1 cellular context compared by ENCODE assay signal in genomic region chr11:33724644-33725035, GRCh38.
TF ChIP-seq lines count a peak whose summit lies in the region.

No MANE protein-coding gene starts in this region.

TF ChIP-seq in GM12878, 131 proteins besides CTCF, POLR2A, EP300 and RAD21:
- TF ChIP-seq BACH1 (IDR thresholded peaks at IDR 0.05; ENCODE audit: borderline replicate concordance) (no peak), ZZZ3 (IDR thresholded peaks at IDR 0.05; ENCODE audit: control insufficient read depth, insufficient read length, low read depth) (no peak), SP1 (IDR thresholded peaks at IDR 0.05; ENCODE audit: low read depth, low read length) (no peak), EZH2 (IDR thresholded peaks at IDR 0.05; ENCODE audit: borderline replicate concordance, control insufficient read depth, low read depth, low read length) (no peak), KAT2A (conservative IDR thresholded peaks at IDR 0.05; ENCODE audit: control insufficient read depth, low read depth, low read length) (no peak), NFYA (IDR thresholded peaks at IDR 0.05; ENCODE audit: borderline replicate concordance, low read depth, low read length) (no peak), YY1 (IDR thresholded peaks at IDR 0.05; ENCODE audit: low read depth, low read length) (no peak), SREBF1 (IDR thresholded peaks at IDR 0.05; ENCODE audit: low read length) (no peak), TCF3 (IDR thresholded peaks at IDR 0.05; ENCODE audit: borderline replicate concordance, insufficient read depth, low read depth, low read length) (no peak), IRF3 (IDR thresholded peaks at IDR 0.05) (no peak), MYC (IDR thresholded peaks at IDR 0.05; ENCODE audit: insufficient read depth, insufficient read length, insufficient replicate concordance, low read length, severe bottlenecking) (no peak), LARP7 (IDR thresholded peaks at IDR 0.05) (no peak), ZNF592 (IDR thresholded peaks at IDR 0.05) (no peak), KDM1A (IDR thresholded peaks at IDR 0.05; ENCODE audit: borderline replicate concordance) (no peak), CEBPZ (IDR thresholded peaks at IDR 0.05; ENCODE audit: low read depth, low read length) (no peak), ZNF274 (IDR thresholded peaks at IDR 0.05; ENCODE audit: insufficient read depth, insufficient read length) (no peak)
- TF ChIP-seq, protein P1, sequence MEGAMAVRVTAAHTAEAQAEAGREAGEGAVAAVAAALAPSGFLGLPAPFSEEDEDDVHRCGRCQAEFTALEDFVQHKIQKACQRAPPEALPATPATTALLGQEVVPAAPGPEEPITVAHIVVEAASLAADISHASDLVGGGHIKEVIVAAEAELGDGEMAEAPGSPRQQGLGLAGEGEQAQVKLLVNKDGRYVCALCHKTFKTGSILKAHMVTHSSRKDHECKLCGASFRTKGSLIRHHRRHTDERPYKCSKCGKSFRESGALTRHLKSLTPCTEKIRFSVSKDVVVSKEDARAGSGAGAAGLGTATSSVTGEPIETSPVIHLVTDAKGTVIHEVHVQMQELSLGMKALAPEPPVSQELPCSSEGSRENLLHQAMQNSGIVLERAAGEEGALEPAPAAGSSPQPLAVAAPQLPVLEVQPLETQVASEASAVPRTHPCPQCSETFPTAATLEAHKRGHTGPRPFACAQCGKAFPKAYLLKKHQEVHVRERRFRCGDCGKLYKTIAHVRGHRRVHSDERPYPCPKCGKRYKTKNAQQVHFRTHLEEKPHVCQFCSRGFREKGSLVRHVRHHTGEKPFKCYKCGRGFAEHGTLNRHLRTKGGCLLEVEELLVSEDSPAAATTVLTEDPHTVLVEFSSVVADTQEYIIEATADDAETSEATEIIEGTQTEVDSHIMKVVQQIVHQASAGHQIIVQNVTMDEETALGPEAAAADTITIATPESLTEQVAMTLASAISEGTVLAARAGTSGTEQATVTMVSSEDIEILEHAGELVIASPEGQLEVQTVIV (IDR thresholded peaks at IDR 0.05; ENCODE audit: borderline replicate concordance, partially characterized antibody): no peak
- TF ChIP-seq, protein P2, sequence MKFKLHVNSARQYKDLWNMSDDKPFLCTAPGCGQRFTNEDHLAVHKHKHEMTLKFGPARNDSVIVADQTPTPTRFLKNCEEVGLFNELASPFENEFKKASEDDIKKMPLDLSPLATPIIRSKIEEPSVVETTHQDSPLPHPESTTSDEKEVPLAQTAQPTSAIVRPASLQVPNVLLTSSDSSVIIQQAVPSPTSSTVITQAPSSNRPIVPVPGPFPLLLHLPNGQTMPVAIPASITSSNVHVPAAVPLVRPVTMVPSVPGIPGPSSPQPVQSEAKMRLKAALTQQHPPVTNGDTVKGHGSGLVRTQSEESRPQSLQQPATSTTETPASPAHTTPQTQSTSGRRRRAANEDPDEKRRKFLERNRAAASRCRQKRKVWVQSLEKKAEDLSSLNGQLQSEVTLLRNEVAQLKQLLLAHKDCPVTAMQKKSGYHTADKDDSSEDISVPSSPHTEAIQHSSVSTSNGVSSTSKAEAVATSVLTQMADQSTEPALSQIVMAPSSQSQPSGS (IDR thresholded peaks at IDR 0.05; ENCODE audit: low read length): no peak
